15 cellular contexts compared by ENCODE assay signal in genomic region chr6:25186919-25187318, GRCh38.
"Had no signal": no experiment of that assay in that cellular context is flagged by ENCODE, and none has a peak within 500 bp of the region (broad histone marks: within the 10 kb centered on the region; RNA-seq: fewer than 3 reads in every experiment).

No MANE protein-coding gene starts in this region.

- H3K9me3 ChIP-seq: gastroesophageal sphincter, heart right ventricle, lower lobe of right lung, thyroid gland had no signal

- H3K9ac ChIP-seq: parathyroid adenoma had no signal

- H3K79me2 ChIP-seq: parathyroid adenoma had no signal

- H3K27me3 ChIP-seq: gastroesophageal sphincter, heart right ventricle, thyroid gland had no signal

- H3K4me1 ChIP-seq: lower lobe of right lung, parathyroid adenoma had no signal

- H3K27ac ChIP-seq: gastroesophageal sphincter, heart right ventricle, lower lobe of right lung, parathyroid adenoma, thyroid gland had no signal

- H3K4me3 ChIP-seq: gastroesophageal sphincter, heart right ventricle, lower lobe of right lung, thyroid gland had no signal

- H2AFZ ChIP-seq: parathyroid adenoma had no signal

- H3K36me3 ChIP-seq: gastroesophageal sphincter, heart right ventricle, lower lobe of right lung, thyroid gland had no signal

- ATAC-seq: activated naive CD8-positive, alpha-beta T cell treated with anti-CD3 and anti-CD28 coated beads, Interleukin-2, amount 50 U/mL, for 24 hours; gastroesophageal sphincter; heart right ventricle; left cardiac atrium; lower lobe of right lung had no signal

- DNase-seq: activated B cell treated with CpG ODN at 0.5 μM for 24 hours; activated CD4-positive, alpha-beta T cell treated with anti-CD3 and anti-CD28 coated beads, Interleukin-2, amount 50 U/mL, for 1 hour; activated naive CD4-positive, alpha-beta T cell treated with anti-CD3 and anti-CD28 coated beads for 36 hours; activated naive CD8-positive, alpha-beta T cell treated with anti-CD3 and anti-CD28 coated beads, Interleukin-2, amount 50 U/mL, for 24 hours; aorta; dermis blood vessel endothelial cell; heart right ventricle; left cardiac atrium; lower lobe of right lung; midbrain; stimulated activated CD4-positive, alpha-beta T cell treated with anti-CD3 and anti-CD28 coated beads, Interleukin-12 subunit alpha, Interleukin-12 subunit beta, amount 100 ng/mL, for 4 hours; stimulated activated CD4-positive, alpha-beta T cell treated with anti-CD3 and anti-CD28 coated beads, Interleukin-2, amount 100 ng/mL, for 24 hours; thyroid gland had no signal
